Comparison of ENCODE assay signal across 15 cellular contexts in the genomic region with DNA sequence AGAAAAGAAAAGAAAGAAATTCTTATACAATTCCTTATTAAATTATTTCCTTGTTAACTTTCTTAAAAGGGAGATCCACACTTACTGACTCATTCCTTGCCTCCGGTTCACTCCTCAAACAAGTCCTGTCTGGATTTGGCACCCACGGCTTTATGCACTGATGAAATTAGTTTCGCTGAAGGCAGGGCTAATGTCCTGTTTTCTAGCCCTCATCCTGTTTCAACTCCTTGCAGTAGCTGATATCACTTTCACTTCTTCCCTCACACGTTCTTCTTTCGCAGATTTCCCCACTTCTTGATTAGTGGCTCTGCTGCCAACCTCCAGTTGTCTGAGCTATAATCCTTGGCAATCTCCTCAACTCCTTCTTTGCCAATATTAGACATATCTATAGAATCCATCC.
DNase-seq lines count a peak whose midpoint lies in the region; ATAC-seq and TF ChIP-seq lines count a peak whose summit lies in the region.
"Had no signal": no experiment of that assay in that cellular context is flagged by ENCODE, and none has a peak within 500 bp of the region (broad histone marks: within the 10 kb centered on the region; RNA-seq: fewer than 3 reads in every experiment).

No MANE protein-coding gene starts in this region.

- H3K4me2 ChIP-seq in OCI-LY7 (ENCODE audit: low read length) (no peak overlapping the region), neuronal stem cell (ENCODE audit: insufficient read depth, low read length, poor library complexity, severe bottlenecking) (no peak overlapping the region)
- H3K4me2 ChIP-seq: BLaER1 had no signal

- POLR2A ChIA-PET in OCI-LY7 (lab: Charles Lee), result interaction anchor here (0.7 to 1.2 kb wide), 2 partner anchors 21 to 338 kb away, joined by 4 read pairs; no protein-coding TSS in a partner anchor

- ATAC-seq in GM18498 (IDR thresholded peaks at IDR 0.05; ENCODE audit: unreplicated experiment) (peak; percentile 48), HG02885 (IDR thresholded peaks at IDR 0.05; ENCODE audit: poor library complexity, unreplicated experiment) (peak; percentile 56), naive B cell (ENCODE audit: low read depth in 2 of 2) (peak; percentile 70 to 83), GM21515 (IDR thresholded peaks at IDR 0.05; ENCODE audit: unreplicated experiment) (no peak), GM21737 (IDR thresholded peaks at IDR 0.05; ENCODE audit: unreplicated experiment) (no peak)
- ATAC-seq: stimulated activated effector memory CD8-positive, alpha-beta T cell treated with anti-CD3 and anti-CD28 coated beads, Interleukin-12 subunit alpha, Interleukin-12 subunit beta, amount 100 ng/mL, for 72 hours; WTC11 had no signal

- H3K4me3 Mint-ChIP-seq in naive B cell, result peak overlapping the region; percentile 3 to 83 (median 58)
- H3K4me3 Mint-ChIP-seq: activated naive CD4-positive, alpha-beta T cell treated with anti-CD3 and anti-CD28 coated beads, Interleukin-2, amount 50 U/mL, for 24 hours; endodermal cell; stimulated activated effector memory CD8-positive, alpha-beta T cell treated with anti-CD3 and anti-CD28 coated beads, Interleukin-12 subunit alpha, Interleukin-12 subunit beta, amount 100 ng/mL, for 72 hours; WTC11 had no signal

- H4K20me1 ChIP-seq in OCI-LY7 (ENCODE audit: insufficient read depth, low read length), result no peaks in the 10 kb centered on the region
- H4K20me1 ChIP-seq: BLaER1 had no signal

- DNase-seq in OCI-LY7 (ENCODE audit: low spot score) (peak; percentile 21), naive B cell (peak; percentile 17), UCSD-AML1 (lab: John Stamatoyannopoulos, UW; ENCODE audit: unreplicated experiment) (no peak), neuronal stem cell (ENCODE audit: low spot score) (no peak)
- DNase-seq: endodermal cell; NCI-H2107; stimulated activated CD4-positive, alpha-beta T cell treated with anti-CD3 and anti-CD28 coated beads, Interleukin-4, amount 100 ng/mL, for 24 hours had no signal

- no peaks in the 10 kb centered on the region for H3K79me2 ChIP-seq in OCI-LY7 (ENCODE audit: insufficient read depth, low read depth, low read length)

- H3K14ac ChIP-seq in neuronal stem cell (ENCODE audit: low read length), result no peak overlapping the region

- peaks cover 0 to 5% (median 0%) of the 10 kb centered on the region in 3 donors for H3K27me3 Mint-ChIP-seq in naive B cell

- no peak overlapping the region for H2BK15ac ChIP-seq in neuronal stem cell (ENCODE audit: low read length)

- no peak overlapping the region for H2BK12ac ChIP-seq in neuronal stem cell (ENCODE audit: low read length)

- no peak overlapping the region for H3K4me3 ChIP-seq in OCI-LY7 (ENCODE audit: low read depth, low read length, poor library complexity, severe bottlenecking)
- no peak overlapping the region for H3K4me3 ChIP-seq in neuronal stem cell (ENCODE audit: low read length in 2 of 2)
- H3K4me3 ChIP-seq: BLaER1 had no signal

- no peak for TF ChIP-seq CTCF in OCI-LY7 (conservative IDR thresholded peaks at IDR 0.05; ENCODE audit: low read length)

- no peak overlapping the region for H4K8ac ChIP-seq in neuronal stem cell (ENCODE audit: low read depth, low read length)

- no CpG with 5 or more reads among the region's 5 CpGs for WGBS in neuronal stem cell (ENCODE audit: extremely low coverage in 2 of 2, insufficient read length in 2 of 2, insufficient replicate concordance in 1 of 2), 2 donors

- H3K9me3 ChIP-seq in OCI-LY7 (ENCODE audit: low read length), result no peaks in the 10 kb centered on the region
- H3K9me3 ChIP-seq in neuronal stem cell (replicated peaks in 1 of 2; ENCODE audit: control insufficient read depth in 2 of 2, insufficient read depth in 1 of 2, low read depth in 1 of 2, low read length in 2 of 2), result no peaks in the 10 kb centered on the region
- H3K9me3 ChIP-seq: BLaER1 had no signal

- H3K36me3 ChIP-seq in OCI-LY7 (ENCODE audit: insufficient read depth, low read length) (no peaks in the 10 kb centered on the region), neuronal stem cell (replicated peaks in 1 of 2; ENCODE audit: control insufficient read depth in 2 of 2, insufficient read depth in 2 of 2, low read length in 2 of 2) (no peaks in the 10 kb centered on the region)
- H3K36me3 ChIP-seq: BLaER1 had no signal

- H4K91ac ChIP-seq in neuronal stem cell (ENCODE audit: low read depth, low read length, poor library complexity), result no peak overlapping the region

- H2AFZ ChIP-seq in OCI-LY7 (ENCODE audit: low read length) (no peak overlapping the region), neuronal stem cell (ENCODE audit: low read length) (no peak overlapping the region)

- H3K9ac ChIP-seq in neuronal stem cell (ENCODE audit: low read depth, low read length, poor library complexity), result no peak overlapping the region
- H3K9ac ChIP-seq: BLaER1 had no signal

- no peaks in the 10 kb centered on the region for H3K79me1 ChIP-seq in neuronal stem cell (ENCODE audit: low read depth, low read length)

- CTCF ChIA-PET in OCI-LY7 (lab: Charles Lee; ENCODE audit: unreplicated experiment), result no interaction called here

- peaks cover 0 to 2% (median 0%) of the 10 kb centered on the region in 7 donors for H3K9me3 Mint-ChIP-seq in naive B cell
- H3K9me3 Mint-ChIP-seq: activated naive CD4-positive, alpha-beta T cell treated with anti-CD3 and anti-CD28 coated beads, Interleukin-2, amount 50 U/mL, for 24 hours; endodermal cell; stimulated activated effector memory CD8-positive, alpha-beta T cell treated with anti-CD3 and anti-CD28 coated beads, Interleukin-12 subunit alpha, Interleukin-12 subunit beta, amount 100 ng/mL, for 72 hours; WTC11 had no signal

- no peaks in the 10 kb centered on the region for H3K36me3 Mint-ChIP-seq in naive B cell
- H3K36me3 Mint-ChIP-seq: activated naive CD4-positive, alpha-beta T cell treated with anti-CD3 and anti-CD28 coated beads, Interleukin-2, amount 50 U/mL, for 24 hours; stimulated activated effector memory CD8-positive, alpha-beta T cell treated with anti-CD3 and anti-CD28 coated beads, Interleukin-12 subunit alpha, Interleukin-12 subunit beta, amount 100 ng/mL, for 72 hours; WTC11 had no signal

- H3K27me3 ChIP-seq in neuronal stem cell (ENCODE audit: control insufficient read depth in 3 of 3, insufficient read depth in 3 of 3, low read depth in 1 of 3, low read length in 3 of 3), result peaks cover 0 to 3% (median 0%) of the 10 kb centered on the region in 3 experiments
- H3K27me3 ChIP-seq: BLaER1 had no signal

- no peak overlapping the region for H3K4ac ChIP-seq in neuronal stem cell (ENCODE audit: low read length)

- H3K23ac ChIP-seq in neuronal stem cell (ENCODE audit: low read depth, low read length, poor library complexity), result no peak overlapping the region

- no peak overlapping the region for H2BK5ac ChIP-seq in neuronal stem cell (ENCODE audit: low read length)

- H3K27ac Mint-ChIP-seq in naive B cell, result peak overlapping the region; percentile 58 to 93 (median 88)
- H3K27ac Mint-ChIP-seq: activated naive CD4-positive, alpha-beta T cell treated with anti-CD3 and anti-CD28 coated beads, Interleukin-2, amount 50 U/mL, for 24 hours; endodermal cell; stimulated activated effector memory CD8-positive, alpha-beta T cell treated with anti-CD3 and anti-CD28 coated beads, Interleukin-12 subunit alpha, Interleukin-12 subunit beta, amount 100 ng/mL, for 72 hours; WTC11 had no signal

- intact Hi-C loops in OCI-LY7 (cut with micrococcal nuclease; ENCODE audit: unreplicated experiment), result no loop called here

- H3K27ac ChIP-seq in OCI-LY7 (ENCODE audit: low read depth, low read length, poor library complexity, severe bottlenecking), result no peak overlapping the region
- H3K27ac ChIP-seq in neuronal stem cell (replicated peaks; ENCODE audit: low read length), result no peak overlapping the region
- H3K27ac ChIP-seq: BLaER1 had no signal

- H2AK5ac ChIP-seq in neuronal stem cell (ENCODE audit: low read depth, low read length), result no peak overlapping the region

- peaks cover 4% of the 10 kb centered on the region for H3K4me1 ChIP-seq in OCI-LY7 (ENCODE audit: insufficient read depth, low read length, poor library complexity, severe bottlenecking)
- H3K4me1 ChIP-seq in neuronal stem cell (ENCODE audit: control insufficient read depth in 2 of 2, insufficient read depth in 1 of 2, low read depth in 1 of 2, low read length in 2 of 2), result peaks cover 0 to 3% of the 10 kb centered on the region in 2 donors

- H3K18ac ChIP-seq in neuronal stem cell (ENCODE audit: low read length), result no peak overlapping the region

- H3K4me1 Mint-ChIP-seq in naive B cell, result peaks cover 30 to 58% (median 41%) of the 10 kb centered on the region in 3 donors
- H3K4me1 Mint-ChIP-seq: activated naive CD4-positive, alpha-beta T cell treated with anti-CD3 and anti-CD28 coated beads, Interleukin-2, amount 50 U/mL, for 24 hours; endodermal cell; stimulated activated effector memory CD8-positive, alpha-beta T cell treated with anti-CD3 and anti-CD28 coated beads, Interleukin-12 subunit alpha, Interleukin-12 subunit beta, amount 100 ng/mL, for 72 hours had no signal

- BruUV-seq in OCI-LY7 (replicated peaks; lab: Mats Ljungman, UMichigan), result no TSS peak

- H3K9me2 ChIP-seq in OCI-LY7 (ENCODE audit: insufficient read depth, low read length), result no peaks in the 10 kb centered on the region

- no peak overlapping the region for H2BK120ac ChIP-seq in neuronal stem cell (ENCODE audit: low read depth, low read length)

Comparison
In these comparisons a context has a peak if more than half of its experiments do, and no peak if none do; other contexts are left out.
1. ATAC-seq: peak in GM18498 (single experiment), HG02885 (single experiment) and naive B cell (2 of 2); none in GM21515 (single experiment) and GM21737 (single experiment).
2. DNase-seq: peak in OCI-LY7 (single experiment) and naive B cell (single experiment); none in UCSD-AML1 (single experiment) and neuronal stem cell (single experiment).